In genomic region chr10:116743266-116744064, GRCh38 we compare ENCODE assay signal across 8 cellular contexts. TPM values are rescaled to one million over a fixed set of nuclear protein-coding genes. Genes with fewer than 3 reads are reported as not detected.
A peak's percentile ranks its signal among the peaks of the same experiment; 100 is the strongest.
DNase-seq lines count a peak whose midpoint lies in the region; ATAC-seq and TF ChIP-seq lines count a peak whose summit lies in the region.

No MANE protein-coding gene starts in this region.

- H3K27me3 Mint-ChIP-seq in stimulated activated naive CD8-positive, alpha-beta T cell treated with anti-CD3 and anti-CD28 coated beads, Interleukin-15, amount 100 ng/mL, for 72 hours = peaks cover 81% of the 10 kb centered on the region
- peaks cover 61 to 72% (median 62%) of the 10 kb centered on the region in 5 donors for H3K27me3 Mint-ChIP-seq in naive thymus-derived CD4-positive, alpha-beta T cell

- H3K9me3 ChIP-seq in colonic mucosa = no peaks in the 10 kb centered on the region
- H3K9me3 ChIP-seq in naive thymus-derived CD4-positive, alpha-beta T cell (ENCODE audit: control insufficient read depth in 2 of 3, low read length in 3 of 3) = no peaks in the 10 kb centered on the region

- peaks cover 0 to 3% (median 0%) of the 10 kb centered on the region in 5 donors for H3K36me3 Mint-ChIP-seq in naive thymus-derived CD4-positive, alpha-beta T cell

- intact Hi-C loops in colonic mucosa (cut with DNase I) = no loop called here
- intact Hi-C loops in naive thymus-derived CD4-positive, alpha-beta T cell (cut with micrococcal nuclease) = loop anchor here in 1 of 2 donors (2.0 kb wide), 1 partner anchor 19 kb away; no protein-coding TSS in a partner anchor

- peaks cover 0 to 3% of the 10 kb centered on the region in 2 donors for H3K9me3 Mint-ChIP-seq in stimulated activated naive CD8-positive, alpha-beta T cell treated with anti-CD3 and anti-CD28 coated beads, Interleukin-15, amount 100 ng/mL, for 72 hours
- peaks cover 0 to 6% (median 0%) of the 10 kb centered on the region in 11 donors for H3K9me3 Mint-ChIP-seq in naive thymus-derived CD4-positive, alpha-beta T cell

- no peak for DNase-seq in stimulated activated naive CD8-positive, alpha-beta T cell treated with anti-CD3 and anti-CD28 coated beads, Interleukin-15, amount 100 ng/mL, for 72 hours
- DNase-seq in stimulated activated naive CD8-positive, alpha-beta T cell treated with anti-CD3 and anti-CD28 coated beads, Interleukin-15, Interleukin-2, amounts not matched to agents 100 U/mL and 50 U/mL, for 24 hours = no peak
- DNase-seq in colonic mucosa (no peak), islet precursor cell (no peak), NCI-H748 (lab: John Stamatoyannopoulos, UW; ENCODE audit: unreplicated experiment) (no peak)
- DNase-seq in naive thymus-derived CD4-positive, alpha-beta T cell = no peak

- peak overlapping the region; percentile 83 for H3K27ac ChIP-seq in colonic mucosa
- H3K27ac ChIP-seq in naive thymus-derived CD4-positive, alpha-beta T cell (ENCODE audit: low read depth, low read length) = no peak overlapping the region

- peaks cover 15% of the 10 kb centered on the region for H3K27me3 ChIP-seq in colonic mucosa
- peaks cover 0 to 26% of the 10 kb centered on the region in 2 donors for H3K27me3 ChIP-seq in naive thymus-derived CD4-positive, alpha-beta T cell (ENCODE audit: control insufficient read depth in 2 of 2, insufficient read depth in 2 of 2, low read length in 2 of 2)

- peak overlapping the region; percentile 63 to 66 for H3K4me3 Mint-ChIP-seq in stimulated activated naive CD8-positive, alpha-beta T cell treated with anti-CD3 and anti-CD28 coated beads, Interleukin-15, amount 100 ng/mL, for 72 hours
- H3K4me3 Mint-ChIP-seq in naive thymus-derived CD4-positive, alpha-beta T cell = peak overlapping the region; percentile 17 to 82 (median 66)

- TF ChIP-seq CTCF in colonic mucosa (IDR thresholded peaks at IDR 0.05) = no peak

- H3K9ac ChIP-seq in colonic mucosa (ENCODE audit: low read depth in 2 of 2, low read length in 2 of 2) = peak overlapping the region; percentile 29 to 55

- no peaks in the 10 kb centered on the region for H3K4me1 ChIP-seq in colonic mucosa
- H3K4me1 ChIP-seq in naive thymus-derived CD4-positive, alpha-beta T cell (ENCODE audit: control insufficient read depth in 2 of 2, insufficient read depth in 2 of 2, low read length in 2 of 2) = peaks cover 0 to 11% of the 10 kb centered on the region in 2 donors

- H3K4me1 Mint-ChIP-seq in stimulated activated naive CD8-positive, alpha-beta T cell treated with anti-CD3 and anti-CD28 coated beads, Interleukin-15, amount 100 ng/mL, for 72 hours = peaks cover 6% of the 10 kb centered on the region
- peaks cover 0 to 5% (median 4%) of the 10 kb centered on the region in 7 donors for H3K4me1 Mint-ChIP-seq in naive thymus-derived CD4-positive, alpha-beta T cell

- no peak for ATAC-seq in stimulated activated naive CD8-positive, alpha-beta T cell treated with anti-CD3 and anti-CD28 coated beads, Interleukin-15, amount 100 ng/mL, for 72 hours
- ATAC-seq in stimulated activated naive CD8-positive, alpha-beta T cell treated with anti-CD3 and anti-CD28 coated beads, Interleukin-15, Interleukin-2, amounts not matched to agents 100 U/mL and 50 U/mL, for 24 hours = no peak
- no peak for ATAC-seq in naive thymus-derived CD4-positive, alpha-beta T cell
- no peak for ATAC-seq in HG03159 (IDR thresholded peaks at IDR 0.05; ENCODE audit: unreplicated experiment)
- no peak for ATAC-seq in HG02798 (IDR thresholded peaks at IDR 0.05; ENCODE audit: poor library complexity, unreplicated experiment)

- POLR2A ChIA-PET in naive thymus-derived CD4-positive, alpha-beta T cell (lab: Charles Lee) = no interaction called here

- CTCF ChIA-PET in naive thymus-derived CD4-positive, alpha-beta T cell (lab: Charles Lee) = no interaction called here

- no peak overlapping the region for H3K27ac Mint-ChIP-seq in stimulated activated naive CD8-positive, alpha-beta T cell treated with anti-CD3 and anti-CD28 coated beads, Interleukin-15, amount 100 ng/mL, for 72 hours
- no peak overlapping the region for H3K27ac Mint-ChIP-seq in naive thymus-derived CD4-positive, alpha-beta T cell

- H3K4me3 ChIP-seq in colonic mucosa = peak overlapping the region; percentile 79
- no peak overlapping the region for H3K4me3 ChIP-seq in naive thymus-derived CD4-positive, alpha-beta T cell (ENCODE audit: low read length)

- H3K36me3 ChIP-seq in colonic mucosa = no peaks in the 10 kb centered on the region
- no peaks in the 10 kb centered on the region for H3K36me3 ChIP-seq in naive thymus-derived CD4-positive, alpha-beta T cell (ENCODE audit: control insufficient read depth in 2 of 3, insufficient read depth in 3 of 3, low read length in 3 of 3)

RNA-seq across cellular contexts. Expression of gene HSPA12A, which starts 1.1 kb away (rescaled TPM):
- total RNA-seq in colonic mucosa = 1 to 10 TPM; 6.2 to 7.0 TPM
- under 1 TPM in 1 of 5 experiments, not detected in 4; 0.07 TPM for total RNA-seq in naive thymus-derived CD4-positive, alpha-beta T cell
- under 1 TPM in 1 of 2 donors, not detected in 1; 0.06 TPM for polyA plus RNA-seq in naive thymus-derived CD4-positive, alpha-beta T cell

Comparison
In these comparisons a context has a peak if more than half of its experiments do, and no peak if none do; other contexts are left out.
1. RNA of gene HSPA12A, which starts 1.1 kb away (total RNA-seq): 6.2 to 7.0 TPM in colonic mucosa; 0.07 TPM in naive thymus-derived CD4-positive, alpha-beta T cell; every median in the first group is over 4 times any median in the second.